In genomic region chr5:181217111-181217804, GRCh38 we compare ENCODE assay signal across 1 cellular context.
TF ChIP-seq lines count a peak whose summit lies in the region.

No MANE protein-coding gene starts in this region.

TF ChIP-seq in HepG2, 621 proteins besides CTCF, POLR2A, EP300 and RAD21 (continued from another document and continues in another):
- TF ChIP-seq FOXK1 (CRISPR knock-in tag; IDR thresholded peaks at IDR 0.05; ENCODE audit: borderline replicate concordance, low read depth) (no peak; the same call in 1 of the 2 replicates), ARHGAP35 (CRISPR knock-in tag; IDR thresholded peaks at IDR 0.05; ENCODE audit: borderline replicate concordance) (no peak), THAP9 (CRISPR knock-in tag; IDR thresholded peaks at IDR 0.05; ENCODE audit: borderline replicate concordance) (no peak), ZNF724P (CRISPR knock-in tag; IDR thresholded peaks at IDR 0.05; ENCODE audit: borderline replicate concordance) (no peak), MYNN (CRISPR knock-in tag; IDR thresholded peaks at IDR 0.05; ENCODE audit: low read depth) (no peak), HNF1A (IDR thresholded peaks at IDR 0.05; ENCODE audit: low read depth) (no peak), HNF1A (CRISPR knock-in tag; IDR thresholded peaks at IDR 0.05; ENCODE audit: borderline replicate concordance) (0 out of 2 replicates have a peak, but pooled peaks have one; percentile 37), MIXL1 (CRISPR knock-in tag; IDR thresholded peaks at IDR 0.05) (no peak), ZUFSP (CRISPR knock-in tag; IDR thresholded peaks at IDR 0.05; ENCODE audit: borderline replicate concordance) (no peak), STAT6 (CRISPR knock-in tag; IDR thresholded peaks at IDR 0.05; ENCODE audit: borderline replicate concordance) (0 out of 2 replicates have a peak, but pooled peaks have one; percentile 13), MLLT10 (CRISPR knock-in tag; IDR thresholded peaks at IDR 0.05) (no peak), MAX (IDR thresholded peaks at IDR 0.05) (no peak), SMC3 (IDR thresholded peaks at IDR 0.05; ENCODE audit: low read length) (no peak), ZNF703 (CRISPR knock-in tag; IDR thresholded peaks at IDR 0.05; ENCODE audit: borderline replicate concordance) (no peak), ADNP (CRISPR knock-in tag; IDR thresholded peaks at IDR 0.05) (no peak), ZNF530 (CRISPR knock-in tag; IDR thresholded peaks at IDR 0.05; ENCODE audit: low read depth) (no peak), ZNF446 (CRISPR knock-in tag; IDR thresholded peaks at IDR 0.05) (no peak), TEAD2 (CRISPR knock-in tag; IDR thresholded peaks at IDR 0.05) (no peak), TBL1XR1 (IDR thresholded peaks at IDR 0.05; ENCODE audit: borderline replicate concordance, low read length, partially characterized antibody) (no peak), MAF1 (CRISPR knock-in tag; IDR thresholded peaks at IDR 0.05; ENCODE audit: borderline replicate concordance) (no peak), ZNF619 (CRISPR knock-in tag; IDR thresholded peaks at IDR 0.05) (no peak), ZNF710 (CRISPR knock-in tag; IDR thresholded peaks at IDR 0.05; ENCODE audit: borderline replicate concordance) (no peak), ZIK1 (CRISPR knock-in tag; IDR thresholded peaks at IDR 0.05; ENCODE audit: borderline replicate concordance, low read depth) (no peak), TBX3 (IDR thresholded peaks at IDR 0.05; ENCODE audit: borderline replicate concordance) (no peak), AGO1 (IDR thresholded peaks at IDR 0.05; ENCODE audit: low read depth, low read length, poor library complexity, severe bottlenecking) (peak; percentile 28), THAP7 (CRISPR knock-in tag; IDR thresholded peaks at IDR 0.05) (no peak), DRAP1 (CRISPR knock-in tag; IDR thresholded peaks at IDR 0.05) (no peak), ZNF609 (CRISPR knock-in tag; IDR thresholded peaks at IDR 0.05; ENCODE audit: borderline replicate concordance) (no peak), ZNF337 (CRISPR knock-in tag; IDR thresholded peaks at IDR 0.05; ENCODE audit: borderline replicate concordance, low read depth) (no peak), ZFP36L1 (CRISPR knock-in tag; IDR thresholded peaks at IDR 0.05) (no peak), ZBTB3 (CRISPR knock-in tag; IDR thresholded peaks at IDR 0.05; ENCODE audit: borderline replicate concordance, low read depth) (no peak; the same call in 1 of the 2 replicates), NCOA1 (CRISPR knock-in tag; IDR thresholded peaks at IDR 0.05) (no peak), POGZ (CRISPR knock-in tag; IDR thresholded peaks at IDR 0.05) (0 out of 2 replicates have a peak, but pooled peaks have one; percentile 34), ZNF383 (CRISPR knock-in tag; IDR thresholded peaks at IDR 0.05; ENCODE audit: borderline replicate concordance) (no peak), ZNF121 (CRISPR knock-in tag; IDR thresholded peaks at IDR 0.05) (no peak), RFX1 (IDR thresholded peaks at IDR 0.05) (no peak), YEATS2 (CRISPR knock-in tag; IDR thresholded peaks at IDR 0.05; ENCODE audit: borderline replicate concordance) (no peak), MXD4 (CRISPR knock-in tag; IDR thresholded peaks at IDR 0.05) (peak; percentile 36)
